Comparison of ENCODE assay signal across 23 cellular contexts in genomic region chr9:28961625-28962024, GRCh38.
"Had no signal": no experiment of that assay in that cellular context is flagged by ENCODE, and none has a peak within 500 bp of the region (broad histone marks: within the 10 kb centered on the region; RNA-seq: fewer than 3 reads in every experiment).

No MANE protein-coding gene starts in this region.

- H3K27ac Mint-ChIP-seq: natural killer cell, neural progenitor cell, progenitor cell of endocrine pancreas had no signal

- H3K9me3 Mint-ChIP-seq: neural progenitor cell had no signal

- H3K27me3 Mint-ChIP-seq: progenitor cell of endocrine pancreas had no signal

- H3K4me3 Mint-ChIP-seq: natural killer cell, neural progenitor cell had no signal

- H2AFZ ChIP-seq: neural progenitor cell had no signal

- H3K9me3 ChIP-seq: esophagus muscularis mucosa, gastrocnemius medialis, heart right ventricle, mucosa of descending colon, pancreas, tibial artery, upper lobe of left lung, vagina had no signal

- H3K4me1 ChIP-seq: gastrocnemius medialis, heart right ventricle, neural progenitor cell, pancreas, tibial artery, upper lobe of left lung, vagina had no signal

- H3K4me3 ChIP-seq: dorsolateral prefrontal cortex, esophagus muscularis mucosa, gastrocnemius medialis, heart right ventricle, mucosa of descending colon, neural progenitor cell, pancreas, tibial artery, upper lobe of left lung, vagina had no signal

- H3K27ac ChIP-seq: epithelial cell of prostate, gastrocnemius medialis, heart right ventricle, neural progenitor cell, pancreas, tibial artery, upper lobe of left lung, vagina had no signal

- DNase-seq: cortex of kidney; dorsolateral prefrontal cortex; effector memory CD4-positive, alpha-beta T cell; gastrocnemius medialis; heart right ventricle; hypothalamus; mammary epithelial cell; mucosa of descending colon; natural killer cell; occipital lobe; pancreas; right cardiac atrium; small intestine; stimulated activated CD4-positive, alpha-beta T cell treated with anti-CD3 and anti-CD28 coated beads, Interleukin-12 subunit alpha, Interleukin-12 subunit beta, amount 100 ng/mL, for 4 hours; stimulated activated naive CD4-positive, alpha-beta T cell treated with Interleukin-2 at 50 U/mL for 16 hours; tibial artery; upper lobe of left lung had no signal

- H3K4me1 Mint-ChIP-seq: neural progenitor cell had no signal

- ATAC-seq: gastrocnemius medialis, heart right ventricle, left lobe of liver, mucosa of descending colon, natural killer cell, pancreas, right cardiac atrium had no signal

- H3K36me3 Mint-ChIP-seq: natural killer cell, neural progenitor cell had no signal

- H3K9ac ChIP-seq: neural progenitor cell had no signal

- H3K4me2 ChIP-seq: neural progenitor cell had no signal

- H3K27me3 ChIP-seq: dorsolateral prefrontal cortex, esophagus muscularis mucosa, gastrocnemius medialis, heart right ventricle, neural progenitor cell, pancreas, tibial artery, upper lobe of left lung, vagina had no signal

- H3K36me3 ChIP-seq: esophagus muscularis mucosa, gastrocnemius medialis, heart right ventricle, neural progenitor cell, pancreas, tibial artery, upper lobe of left lung, vagina had no signal
